ENCODE assay signal across 1 cellular context in genomic region chr2:38723173-38723572, GRCh38.
TF ChIP-seq lines count a peak whose summit lies in the region.

No MANE protein-coding gene starts in this region.

TF ChIP-seq in GM12878, 131 proteins besides CTCF, POLR2A, EP300 and RAD21:
- TF ChIP-seq, protein P1, sequence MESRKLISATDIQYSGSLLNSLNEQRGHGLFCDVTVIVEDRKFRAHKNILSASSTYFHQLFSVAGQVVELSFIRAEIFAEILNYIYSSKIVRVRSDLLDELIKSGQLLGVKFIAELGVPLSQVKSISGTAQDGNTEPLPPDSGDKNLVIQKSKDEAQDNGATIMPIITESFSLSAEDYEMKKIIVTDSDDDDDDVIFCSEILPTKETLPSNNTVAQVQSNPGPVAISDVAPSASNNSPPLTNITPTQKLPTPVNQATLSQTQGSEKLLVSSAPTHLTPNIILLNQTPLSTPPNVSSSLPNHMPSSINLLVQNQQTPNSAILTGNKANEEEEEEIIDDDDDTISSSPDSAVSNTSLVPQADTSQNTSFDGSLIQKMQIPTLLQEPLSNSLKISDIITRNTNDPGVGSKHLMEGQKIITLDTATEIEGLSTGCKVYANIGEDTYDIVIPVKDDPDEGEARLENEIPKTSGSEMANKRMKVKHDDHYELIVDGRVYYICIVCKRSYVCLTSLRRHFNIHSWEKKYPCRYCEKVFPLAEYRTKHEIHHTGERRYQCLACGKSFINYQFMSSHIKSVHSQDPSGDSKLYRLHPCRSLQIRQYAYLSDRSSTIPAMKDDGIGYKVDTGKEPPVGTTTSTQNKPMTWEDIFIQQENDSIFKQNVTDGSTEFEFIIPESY (IDR thresholded peaks at IDR 0.05), result no peak
- TF ChIP-seq TCF12 (IDR thresholded peaks at IDR 0.05; ENCODE audit: low read depth, low read length) (0 out of 2 replicates have a peak, but pooled peaks have one; percentile 4), KAT2A (conservative IDR thresholded peaks at IDR 0.05; ENCODE audit: control insufficient read depth, low read depth, low read length) (no peak), MTA2 (IDR thresholded peaks at IDR 0.05; ENCODE audit: low read depth) (0 out of 2 replicates have a peak, but pooled peaks have one; percentile 7), HDAC2 (IDR thresholded peaks at IDR 0.05) (no peak), PKNOX1 (IDR thresholded peaks at IDR 0.05) (peak; percentile 94), TCF7 (IDR thresholded peaks at IDR 0.05; ENCODE audit: borderline replicate concordance) (no peak), ZNF384 (IDR thresholded peaks at IDR 0.05; ENCODE audit: borderline replicate concordance, low read depth, low read length) (no peak), ZNF217 (IDR thresholded peaks at IDR 0.05) (no peak; the same call in 1 of the 2 replicates), WRNIP1 (IDR thresholded peaks at IDR 0.05; ENCODE audit: borderline replicate concordance, low read depth, low read length) (no peak), ETV6 (conservative IDR thresholded peaks at IDR 0.05 in 1 of 2, IDR thresholded peaks at IDR 0.05 in 1 of 2; ENCODE audit: borderline replicate concordance in 1 of 2, low read depth in 1 of 2) (0 out of 4 replicates have a peak, but pooled peaks of 1 of the 2 experiments have one; percentile 44), YY1 (IDR thresholded peaks at IDR 0.05; ENCODE audit: low read depth, low read length) (no peak), IKZF1 (conservative IDR thresholded peaks at IDR 0.05) (0 out of 2 replicates have a peak, but pooled peaks have one; percentile 29), PBX3 (IDR thresholded peaks at IDR 0.05; ENCODE audit: insufficient replicate concordance, low read depth, low read length) (peak; percentile 84), CHD2 (IDR thresholded peaks at IDR 0.05; ENCODE audit: borderline replicate concordance, low read depth, low read length) (no peak), NR2F1 (conservative IDR thresholded peaks at IDR 0.05) (peak; percentile 48; the same call in 1 of the 2 replicates), BHLHE40 (IDR thresholded peaks at IDR 0.05; ENCODE audit: borderline replicate concordance in 1 of 2, low read depth in 2 of 2, low read length in 1 of 2) (peak in 1 of 2 experiments; percentile 43; a peak in 1 of 4 replicates)
